In genomic region chr17:45146616-45147101, GRCh38 we compare ENCODE assay signal across 5 cellular contexts. TPM values are rescaled to one million over a fixed set of nuclear protein-coding genes. Genes with fewer than 3 reads are reported as not detected.
DNase-seq lines count a peak whose midpoint lies in the region; ATAC-seq and TF ChIP-seq lines count a peak whose summit lies in the region.

No MANE protein-coding gene starts in this region.

- DNase-seq in NCI-H226 (peak; percentile 56), dorsolateral prefrontal cortex (no peak), psoas muscle (peak in 1 of 2 donors; percentile 29)

- TF ChIP-seq CTCF in dorsolateral prefrontal cortex (IDR thresholded peaks at IDR 0.05 in 54 of 56, conservative IDR thresholded peaks at IDR 0.05 in 2 of 56; ENCODE audit: low read depth in 1 of 56, partially characterized antibody in 56 of 56) = no peak
- TF ChIP-seq CTCF in psoas muscle (IDR thresholded peaks at IDR 0.05) = no peak

- no peaks in the 10 kb centered on the region for H3K27me3 ChIP-seq in dorsolateral prefrontal cortex
- H3K27me3 ChIP-seq in psoas muscle (ENCODE audit: insufficient read depth in 3 of 3, low read length in 2 of 3) = no peaks in the 10 kb centered on the region

- intact Hi-C loops in dorsolateral prefrontal cortex (cut with DNase I) (no loop called here), psoas muscle (cut with DNase I) (no loop called here)

- H3K27ac ChIP-seq in dorsolateral prefrontal cortex (peak overlapping the region; percentile 96 to 100 (median 100)), psoas muscle (peak overlapping the region; percentile 97)

- H3K36me3 ChIP-seq in psoas muscle (ENCODE audit: insufficient read depth in 1 of 2, low read depth in 1 of 2) = no peaks in the 10 kb centered on the region

- peaks cover 21% of the 10 kb centered on the region for H3K4me1 ChIP-seq in psoas muscle

- WGBS in psoas muscle, 3 donors = 39 to 52% (median 41%) methylated on average over 9 of the region's 9 CpGs

- H3K4me3 ChIP-seq in dorsolateral prefrontal cortex (peak overlapping the region; percentile 45 to 95 (median 81)), psoas muscle (peak overlapping the region; percentile 76)

- H3K9me3 ChIP-seq in psoas muscle = no peaks in the 10 kb centered on the region

- ATAC-seq in psoas muscle = no peak
- ATAC-seq in HG03025 (IDR thresholded peaks at IDR 0.05; ENCODE audit: low FRiP score, unreplicated experiment) = no peak
- ATAC-seq in HG02973 (IDR thresholded peaks at IDR 0.05; ENCODE audit: unreplicated experiment) = no peak

RNA-seq across cellular contexts. Expression of gene HEXIM1, which starts 1.6 kb away (rescaled TPM):
- 10 to 100 TPM; 21.0 to 74.9 (median 50.4) TPM for total RNA-seq in dorsolateral prefrontal cortex
- 10 to 100 TPM; 21.3 to 52.2 (median 31.5) TPM for total RNA-seq in psoas muscle
- polyA plus RNA-seq in psoas muscle = 100 to 1,000 TPM in 1 of 3 donors, 10 to 100 TPM in 1, 1 to 10 TPM in 1; 9.5 to 127 (median 22.0) TPM

RNA-seq across cellular contexts. Expression of gene ACBD4, which starts 11.2 kb away (rescaled TPM):
- 10 to 100 TPM; 15.7 to 37.1 (median 23.9) TPM for total RNA-seq in dorsolateral prefrontal cortex
- total RNA-seq in psoas muscle = 1 to 10 TPM; 3.9 to 8.2 (median 5.1) TPM
- 1 to 10 TPM; 2.7 to 5.2 (median 4.4) TPM for polyA plus RNA-seq in psoas muscle

RNA-seq across cellular contexts. Expression of gene PLCD3, which starts 14.3 kb away (rescaled TPM):
- 100 to 1,000 TPM in 42 of 120 experiments, 10 to 100 TPM in 78; 51.7 to 195 (median 91.1) TPM for total RNA-seq in dorsolateral prefrontal cortex
- total RNA-seq in psoas muscle = 100 to 1,000 TPM in 2 of 4 donors, 10 to 100 TPM in 2; 69.8 to 217 (median 122) TPM
- 100 to 1,000 TPM in 2 of 3 donors, 10 to 100 TPM in 1; 57.0 to 171 (median 170) TPM for polyA plus RNA-seq in psoas muscle

RNA-seq across cellular contexts. Expression of gene HEXIM2, which starts 15.0 kb away (rescaled TPM):
- total RNA-seq in dorsolateral prefrontal cortex (10 to 100 TPM in 73 of 120 experiments, 1 to 10 TPM in 47; 5.1 to 16.7 (median 10.8) TPM), psoas muscle (10 to 100 TPM; 13.7 to 47.1 (median 33.4) TPM)
- 10 to 100 TPM in 2 of 3 donors, 1 to 10 TPM in 1; 8.2 to 69.5 (median 62.7) TPM for polyA plus RNA-seq in psoas muscle
